ENCODE assay signal across 20 cellular contexts in genomic region chr10:86266446-86267242, GRCh38.
DNase-seq lines count a peak whose midpoint lies in the region; TF ChIP-seq lines count a peak whose summit lies in the region.
"Had no signal": no experiment of that assay in that cellular context is flagged by ENCODE, and none has a peak within 500 bp of the region (broad histone marks: within the 10 kb centered on the region; RNA-seq: fewer than 3 reads in every experiment).

No MANE protein-coding gene starts in this region.

- no peak overlapping the region for H3K4me3 ChIP-seq in BLaER1 treated with 17β-estradiol and CSF1 and Interleukin-3, amounts not matched to agents 10 nM and 100 nM
- H3K4me3 ChIP-seq in WERI-Rb-1 (ENCODE audit: low read depth, low read length) = no peak overlapping the region
- no peak overlapping the region for H3K4me3 ChIP-seq in neural cell (ENCODE audit: low read length)
- H3K4me3 ChIP-seq: hepatocyte, skin epidermis had no signal

- H3K4me1 ChIP-seq in BLaER1 treated with 17β-estradiol and CSF1 and Interleukin-3, amounts not matched to agents 10 nM and 100 nM = peaks cover 8 to 26% (median 20%) of the 10 kb centered on the region in 10 experiments
- H3K4me1 ChIP-seq: foreskin keratinocyte had no signal

- TF ChIP-seq EP300 in neural cell (conservative IDR thresholded peaks at IDR 0.05; ENCODE audit: poor library complexity, severe bottlenecking) = no peak

- no peaks in the 10 kb centered on the region for H3K9me2 ChIP-seq in neural cell (ENCODE audit: insufficient read depth, low read length)

- no peak for TF ChIP-seq RAD21 in neural cell (conservative IDR thresholded peaks at IDR 0.05)

- H3K4me2 ChIP-seq in BLaER1 treated with 17β-estradiol and CSF1 and Interleukin-3, amounts not matched to agents 10 nM and 100 nM = peak overlapping the region; percentile 27 to 66 (median 49); a peak in 21 of 22 replicates
- peak overlapping the region; percentile 48 for H3K4me2 ChIP-seq in neural cell (ENCODE audit: low read length)
- H3K4me2 ChIP-seq: hepatocyte had no signal

- no peaks in the 10 kb centered on the region for H3K79me2 ChIP-seq in neural cell (replicated peaks; ENCODE audit: insufficient read depth, low read length)
- H3K79me2 ChIP-seq: hepatocyte had no signal

- H3K9ac ChIP-seq in BLaER1 treated with 17β-estradiol and CSF1 and Interleukin-3, amounts not matched to agents 10 nM and 100 nM = no peak overlapping the region
- H3K9ac ChIP-seq in neural cell (ENCODE audit: low read length) = no peak overlapping the region

- 0 out of 22 replicates have a peak, but pooled peaks cover 0 to 4% (median 0%) of the 10 kb centered on the region in 11 experiments for H3K27me3 ChIP-seq in BLaER1 treated with 17β-estradiol and CSF1 and Interleukin-3, amounts not matched to agents 10 nM and 100 nM
- H3K27me3 ChIP-seq in WERI-Rb-1 (ENCODE audit: insufficient read depth, low read depth, severe bottlenecking) (peaks cover 2% of the 10 kb centered on the region), neural cell (ENCODE audit: insufficient read depth, low read depth, low read length) (no peaks in the 10 kb centered on the region)

- no peak for TF ChIP-seq CTCF in WERI-Rb-1 (IDR thresholded peaks at IDR 0.05; ENCODE audit: low read depth, low read length)
- no peak for TF ChIP-seq CTCF in neural cell (IDR thresholded peaks at IDR 0.05; ENCODE audit: poor library complexity, severe bottlenecking)
- no peak for TF ChIP-seq CTCF in GM13976 (IDR thresholded peaks at IDR 0.05; ENCODE audit: borderline replicate concordance, control extremely low read depth, extremely low read depth, insufficient read depth, missing control alignments)

- 0 out of 22 replicates have a peak, but pooled peaks cover 0 to 3% (median 0%) of the 10 kb centered on the region in 11 experiments for H4K20me1 ChIP-seq in BLaER1 treated with 17β-estradiol and CSF1 and Interleukin-3, amounts not matched to agents 10 nM and 100 nM
- no peaks in the 10 kb centered on the region for H4K20me1 ChIP-seq in neural cell (ENCODE audit: insufficient read depth)

- DNase-seq in WERI-Rb-1 (peak; percentile 2), substantia nigra (lab: John Stamatoyannopoulos, UW) (no peak), GM13976 (ENCODE audit: low spot score) (no peak), GM19238 (ENCODE audit: insufficient read length, low spot score) (no peak), NCI-H1105 (lab: John Stamatoyannopoulos, UW) (no peak), DMS153 treated with DMSO at 0.1 percent for 48 hours (lab: John Stamatoyannopoulos, UW; ENCODE audit: unreplicated experiment) (no peak)
- DNase-seq: activated naive CD4-positive, alpha-beta T cell treated with anti-CD3 and anti-CD28 coated beads for 36 hours; activated T-cell treated with anti-CD3 and anti-CD28 coated beads, Interleukin-2, amount 50 U/mL, for 72 hours; CD4-positive, CD25-positive, alpha-beta regulatory T cell; foreskin keratinocyte; KG1; MM.1S; NCI-H446; NCI-H774; stimulated activated CD4-positive, alpha-beta T cell treated with anti-CD3 and anti-CD28 coated beads, Interleukin-1b, Interleukin-23, amount 100 ng/mL, for 48 hours had no signal

- no peak overlapping the region for H3K27ac ChIP-seq in BLaER1 treated with 17β-estradiol and CSF1 and Interleukin-3, amounts not matched to agents 10 nM and 100 nM
- no peak overlapping the region for H3K27ac ChIP-seq in WERI-Rb-1
- H3K27ac ChIP-seq in neural cell (ENCODE audit: low read length) = peak overlapping the region; percentile 77
- H3K27ac ChIP-seq in substantia nigra (ENCODE audit: low read depth, low read length, poor library complexity, severe bottlenecking) = peak overlapping the region; percentile 94
- H3K27ac ChIP-seq: foreskin keratinocyte, hepatocyte, neutrophil, skin epidermis had no signal

- peaks cover 0 to 12% (median 6%) of the 10 kb centered on the region in 11 experiments; a peak in 11 of 22 replicates for H3K9me3 ChIP-seq in BLaER1 treated with 17β-estradiol and CSF1 and Interleukin-3, amounts not matched to agents 10 nM and 100 nM (replicated peaks in 1 of 11)
- H3K9me3 ChIP-seq in WERI-Rb-1 (ENCODE audit: severe bottlenecking) (no peaks in the 10 kb centered on the region), neural cell (ENCODE audit: low read length) (peaks cover 9% of the 10 kb centered on the region)
- H3K9me3 ChIP-seq: neutrophil had no signal

- in situ Hi-C loops in GM13976 (cut with MboI; ENCODE audit: low sequenced_read_pairs, unreplicated experiment) = no loop called here

- no peaks in the 10 kb centered on the region for H3F3A ChIP-seq in neural cell (ENCODE audit: insufficient read depth, low read length, poor library complexity, severe bottlenecking)

- no peaks in the 10 kb centered on the region for H3K36me3 ChIP-seq in BLaER1 treated with 17β-estradiol and CSF1 and Interleukin-3, amounts not matched to agents 10 nM and 100 nM
- H3K36me3 ChIP-seq in WERI-Rb-1 = no peaks in the 10 kb centered on the region
- no peaks in the 10 kb centered on the region for H3K36me3 ChIP-seq in neural cell (ENCODE audit: insufficient read depth, low read length)
- H3K36me3 ChIP-seq: neutrophil had no signal

- no peak overlapping the region for H2AFZ ChIP-seq in neural cell (ENCODE audit: low read depth, low read length)
- H2AFZ ChIP-seq: hepatocyte had no signal

TF ChIP-seq in neural cell, 6 proteins besides CTCF, POLR2A, EP300 and RAD21:
- no peak for TF ChIP-seq MXI1 (conservative IDR thresholded peaks at IDR 0.05; ENCODE audit: poor library complexity, severe bottlenecking)
- no peak for TF ChIP-seq EZH2 (IDR thresholded peaks at IDR 0.05; ENCODE audit: borderline replicate concordance, insufficient read depth, low read length, poor library complexity, severe bottlenecking)
- TF ChIP-seq REST (IDR thresholded peaks at IDR 0.05; ENCODE audit: borderline replicate concordance) = no peak
- no peak for TF ChIP-seq TAF1 (IDR thresholded peaks at IDR 0.05; ENCODE audit: low read depth)
- TF ChIP-seq SMC3 (conservative IDR thresholded peaks at IDR 0.05; ENCODE audit: poor library complexity) = no peak
- TF ChIP-seq POLR2AphosphoS5 (IDR thresholded peaks at IDR 0.05) = no peak

Comparison
In these comparisons a context has a peak if more than half of its experiments do, and no peak if none do; other contexts are left out.
1. H3K27ac ChIP-seq: peak in neural cell (single experiment) and substantia nigra (single experiment); none in BLaER1 treated with 17β-estradiol and CSF1 and Interleukin-3, amounts not matched to agents 10 nM and 100 nM (0 of 11) and WERI-Rb-1 (single experiment).